ENCODE assay signal across 33 cellular contexts in the genomic region with DNA sequence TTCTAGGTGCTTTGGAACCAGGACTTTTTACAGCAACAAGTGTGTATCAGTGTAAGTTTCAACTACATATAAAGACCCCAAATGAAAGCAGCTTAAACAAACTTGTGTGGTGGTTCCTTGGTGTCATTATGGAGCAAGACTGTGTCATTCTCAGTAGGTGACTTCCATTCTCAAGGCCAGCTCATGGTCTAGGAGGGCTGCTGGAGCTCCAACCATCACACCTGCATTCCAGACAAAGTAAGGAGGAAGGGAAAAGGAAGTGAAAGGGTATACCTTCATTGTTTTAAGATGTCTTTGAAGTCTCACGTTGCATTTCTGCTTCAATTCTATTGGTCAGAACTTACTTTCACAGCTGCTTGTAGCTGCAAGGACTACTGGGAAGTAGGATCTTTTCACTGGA.
"Had no signal": no experiment of that assay in that cellular context is flagged by ENCODE, and none has a peak within 500 bp of the region (broad histone marks: within the 10 kb centered on the region; RNA-seq: fewer than 3 reads in every experiment).

No MANE protein-coding gene starts in this region.

- H3K27ac ChIP-seq: adrenal gland, body of pancreas, brain microvascular endothelial cell, breast epithelium, VCaP had no signal

- FAIRE-seq: astrocyte, TTC549 had no signal

- H3K4me1 ChIP-seq: adrenal gland, body of pancreas, breast epithelium had no signal

- H3K9me3 ChIP-seq: adrenal gland, body of pancreas had no signal

- H3K27me3 ChIP-seq: adrenal gland, body of pancreas, brain microvascular endothelial cell had no signal

- ATAC-seq: activated CD8-positive, alpha-beta T cell treated with anti-CD3 and anti-CD28 coated beads for 36 hours; activated naive CD4-positive, alpha-beta T cell treated with anti-CD3 and anti-CD28 coated beads, Interleukin-2, amount 50 U/mL, for 72 hours; activated T-cell treated with anti-CD3 and anti-CD28 coated beads, Interleukin-2, amount 50 U/mL, for 4 hours; activated T-cell treated with anti-CD3 and anti-CD28 coated beads, Interleukin-2, amount 50 U/mL, for 72 hours; activated T-helper 17 cell treated with anti-CD3 and anti-CD28 coated beads, Interleukin-2, amount 50 U/mL, for 72 hours; body of pancreas had no signal

- H3K36me3 ChIP-seq: adrenal gland, brain microvascular endothelial cell, breast epithelium had no signal

- H3K4me3 ChIP-seq: adrenal gland, body of pancreas, breast epithelium had no signal

- DNase-seq: activated B cell treated with CpG ODN at 0.5 μM for 24 hours; activated CD4-positive, alpha-beta memory T cell treated with anti-CD3 and anti-CD28 coated beads for 36 hours; activated CD4-positive, alpha-beta T cell treated with anti-CD3 and anti-CD28 coated beads for 4 hours; activated CD4-positive, alpha-beta T cell treated with anti-CD3 and anti-CD28 coated beads, Interleukin-2, amount 50 U/mL, for 1 hour; activated CD4-positive, alpha-beta T cell treated with anti-CD3 and anti-CD28 coated beads, Interleukin-2, amount 50 U/mL, for 4 hours; activated CD4-positive, CD25-positive, alpha-beta regulatory T cell treated with anti-CD3 and anti-CD28 coated beads, Interleukin-2, amount 50 U/mL, for 72 hours; activated CD8-positive, alpha-beta memory T cell treated with anti-CD3 and anti-CD28 coated beads, Interleukin-2, amount 50 U/mL, for 4 hours; activated CD8-positive, alpha-beta T cell treated with anti-CD3 and anti-CD28 coated beads for 36 hours; activated effector memory CD4-positive, alpha-beta T cell treated with anti-CD3 and anti-CD28 coated beads, Interleukin-2, amount 50 U/mL, for 16 hours; activated gamma-delta T cell treated with Interleukin-2 at 50 U/mL for 16 hours; activated naive CD4-positive, alpha-beta T cell; activated naive CD4-positive, alpha-beta T cell treated with anti-CD3 and anti-CD28 coated beads for 36 hours; activated naive CD4-positive, alpha-beta T cell treated with anti-CD3 and anti-CD28 coated beads, Interleukin-2, amount 50 U/mL, for 16 hours; activated naive CD8-positive, alpha-beta T cell treated with anti-CD3 and anti-CD28 coated beads for 36 hours; activated T-cell treated with anti-CD3 and anti-CD28 coated beads for 4 hours; activated T-cell treated with anti-CD3 and anti-CD28 coated beads, Interleukin-2, amount 50 U/mL, for 1 hour; activated T-cell treated with anti-CD3 and anti-CD28 coated beads, Interleukin-2, amount 50 U/mL, for 4 hours; activated T-cell treated with anti-CD3 and anti-CD28 coated beads, Interleukin-2, amount 50 U/mL, for 72 hours; adrenal gland; amniotic stem cell; aorta; body of pancreas; brain microvascular endothelial cell; central memory CD4-positive, alpha-beta T cell; T-helper 1 cell; T-helper 2 cell; T-helper 9 cell had no signal
